17 cellular contexts compared by ENCODE assay signal in the genomic region with DNA sequence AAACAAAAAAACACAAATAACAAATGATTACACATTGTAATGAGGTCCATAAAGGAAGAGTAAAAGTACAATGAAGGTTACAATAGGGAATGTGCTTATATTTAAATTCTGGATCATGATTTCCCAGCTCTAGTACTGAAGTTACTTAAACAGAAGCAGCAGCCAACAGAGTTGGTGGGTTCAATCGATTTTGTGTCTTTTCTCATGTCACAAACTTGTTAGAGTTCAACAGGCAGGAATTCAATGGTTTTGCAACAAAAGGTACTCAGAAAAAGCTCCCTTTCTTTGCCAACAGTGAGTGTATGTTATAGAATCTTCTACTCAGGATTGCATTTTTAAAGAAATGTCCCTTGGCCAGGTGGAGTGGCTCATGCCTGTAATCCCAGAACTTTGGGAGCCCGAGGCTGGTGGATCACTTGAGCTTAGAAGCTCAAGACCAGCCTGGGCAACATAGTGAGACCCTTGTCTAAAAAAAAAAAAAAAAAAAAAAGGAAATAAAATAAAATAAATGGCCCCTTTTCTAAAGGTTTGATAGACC. TPM values are rescaled to one million over a fixed set of nuclear protein-coding genes. Genes with fewer than 3 reads are reported as not detected.
DNase-seq lines count a peak whose midpoint lies in the region; ATAC-seq and TF ChIP-seq lines count a peak whose summit lies in the region.
"Had no signal": no experiment of that assay in that cellular context is flagged by ENCODE, and none has a peak within 500 bp of the region (broad histone marks: within the 10 kb centered on the region; RNA-seq: fewer than 3 reads in every experiment).

No MANE protein-coding gene starts in this region.

- peaks cover 4% of the 10 kb centered on the region for H3K9me3 Mint-ChIP-seq in natural killer cell treated with Interleukin-12 subunit alpha and Interleukin-12 subunit beta and Interleukin-15 and Interleukin-18, amount 100 ng/mL, for 72 hours
- H3K9me3 Mint-ChIP-seq in natural killer cell, result no peaks in the 10 kb centered on the region
- H3K9me3 Mint-ChIP-seq in endodermal cell, result no peaks in the 10 kb centered on the region
- H3K9me3 Mint-ChIP-seq in type B pancreatic cell, result peaks cover under 1% of the 10 kb centered on the region
- H3K9me3 Mint-ChIP-seq: nephron had no signal

- intact Hi-C loops in natural killer cell (cut with micrococcal nuclease), result no loop called here

- DNase-seq in natural killer cell treated with Interleukin-12 subunit alpha and Interleukin-12 subunit beta and Interleukin-15 and Interleukin-18, amount 100 ng/mL, for 72 hours (ENCODE audit: low spot score), result no peak
- no peak for DNase-seq in natural killer cell
- DNase-seq in endodermal cell, result no peak
- DNase-seq in type B pancreatic cell (ENCODE audit: extremely low spot score, unreplicated experiment), result no peak
- no peak for DNase-seq in NCI-H2107 (lab: John Stamatoyannopoulos, UW)
- DNase-seq: activated CD4-positive, alpha-beta T cell treated with anti-CD3 and anti-CD28 coated beads, Interleukin-2, amount 50 U/mL, for 1 hour; activated CD8-positive, alpha-beta memory T cell treated with anti-CD3 and anti-CD28 coated beads, Interleukin-2, amount 50 U/mL, for 4 hours; HCEC 1CT; NCI-H1694; SK-N-SH had no signal

- peak overlapping the region; percentile 92 for H3K4me3 Mint-ChIP-seq in natural killer cell treated with Interleukin-12 subunit alpha and Interleukin-12 subunit beta and Interleukin-15 and Interleukin-18, amount 100 ng/mL, for 72 hours
- H3K4me3 Mint-ChIP-seq in natural killer cell (no peak overlapping the region), endodermal cell (no peak overlapping the region), type B pancreatic cell (no peak overlapping the region)
- H3K4me3 Mint-ChIP-seq: nephron had no signal

- peaks cover 73% of the 10 kb centered on the region for H3K4me1 ChIP-seq in KMS-11 (ENCODE audit: low read depth, poor library complexity, severe bottlenecking)
- peaks cover 3% of the 10 kb centered on the region for H3K4me1 ChIP-seq in endodermal cell (ENCODE audit: control insufficient read depth, insufficient read depth, low read length)

- no peaks in the 10 kb centered on the region for H3K9me3 ChIP-seq in endodermal cell (ENCODE audit: control insufficient read depth, low read length)
- H3K9me3 ChIP-seq: SK-N-SH had no signal

- H3K27me3 Mint-ChIP-seq in natural killer cell treated with Interleukin-12 subunit alpha and Interleukin-12 subunit beta and Interleukin-15 and Interleukin-18, amount 100 ng/mL, for 72 hours, result peaks cover 0 to 18% of the 10 kb centered on the region in 2 donors
- H3K27me3 Mint-ChIP-seq in natural killer cell (ENCODE audit: low read depth in 2 of 2), result peaks cover 7 to 35% of the 10 kb centered on the region in 2 donors
- H3K27me3 Mint-ChIP-seq in endodermal cell (ENCODE audit: insufficient read depth), result no peaks in the 10 kb centered on the region
- H3K27me3 Mint-ChIP-seq in type B pancreatic cell, result peaks cover 4% of the 10 kb centered on the region

- no peaks in the 10 kb centered on the region for H3K36me3 ChIP-seq in KMS-11 (ENCODE audit: insufficient read depth)
- H3K36me3 ChIP-seq in endodermal cell (ENCODE audit: control insufficient read depth, insufficient read depth, low read length), result peaks cover 52% of the 10 kb centered on the region

- peaks cover 14% of the 10 kb centered on the region for H3K36me3 Mint-ChIP-seq in natural killer cell treated with Interleukin-12 subunit alpha and Interleukin-12 subunit beta and Interleukin-15 and Interleukin-18, amount 100 ng/mL, for 72 hours
- H3K36me3 Mint-ChIP-seq in natural killer cell (no peaks in the 10 kb centered on the region), endodermal cell (ENCODE audit: low read depth) (peaks cover 68% of the 10 kb centered on the region), type B pancreatic cell (no peaks in the 10 kb centered on the region)

- H3K4me1 Mint-ChIP-seq in natural killer cell treated with Interleukin-12 subunit alpha and Interleukin-12 subunit beta and Interleukin-15 and Interleukin-18, amount 100 ng/mL, for 72 hours (ENCODE audit: low read depth in 2 of 2), result peaks cover 45 to 72% of the 10 kb centered on the region in 2 donors
- H3K4me1 Mint-ChIP-seq in natural killer cell, result no peaks in the 10 kb centered on the region
- H3K4me1 Mint-ChIP-seq in endodermal cell, result peaks cover 45% of the 10 kb centered on the region
- no peaks in the 10 kb centered on the region for H3K4me1 Mint-ChIP-seq in type B pancreatic cell (ENCODE audit: unreplicated experiment)
- H3K4me1 Mint-ChIP-seq: nephron had no signal

- no peak for ATAC-seq in natural killer cell treated with Interleukin-12 subunit alpha and Interleukin-12 subunit beta and Interleukin-15 and Interleukin-18, amount 100 ng/mL, for 72 hours
- ATAC-seq in natural killer cell (no peak), GM21723 (IDR thresholded peaks at IDR 0.05; ENCODE audit: unreplicated experiment) (no peak)

- no peaks in the 10 kb centered on the region for H3K79me2 ChIP-seq in KMS-11 (ENCODE audit: insufficient read depth, low read depth)

- no peak overlapping the region for H3K9ac ChIP-seq in KMS-11
- no peak overlapping the region for H3K9ac ChIP-seq in endodermal cell (ENCODE audit: extremely low read depth, low read length, poor library complexity, severe bottlenecking)
- H3K9ac ChIP-seq: SK-N-SH had no signal

- no peak overlapping the region for H2AFZ ChIP-seq in KMS-11 (ENCODE audit: low read depth)

- H3K27ac ChIP-seq in KMS-11 (no peak overlapping the region), endodermal cell (ENCODE audit: low read depth, low read length) (no peak overlapping the region)
- H3K27ac ChIP-seq: C4-2B, HL-60 had no signal

- TF ChIP-seq CTCF in natural killer cell (IDR thresholded peaks at IDR 0.05) (no peak), KMS-11 (conservative IDR thresholded peaks at IDR 0.05; ENCODE audit: low read depth, low read length) (no peak), endodermal cell (conservative IDR thresholded peaks at IDR 0.05) (no peak), type B pancreatic cell (conservative IDR thresholded peaks at IDR 0.05) (no peak)

- H3K27me3 ChIP-seq in KMS-11 (ENCODE audit: insufficient read depth, low read depth), result no peaks in the 10 kb centered on the region
- H3K27me3 ChIP-seq in endodermal cell (ENCODE audit: control insufficient read depth, insufficient read depth, low read length, poor library complexity, severe bottlenecking), result no peaks in the 10 kb centered on the region

- WGBS in endodermal cell (ENCODE audit: insufficient coverage in 1 of 2, insufficient read length in 1 of 2), 2 experiments, result 86 to 90% methylated on average over 1 to 2 of the region's 2 CpGs

- H3K4me2 ChIP-seq in KMS-11, result peak overlapping the region; percentile 17; the same call in 1 of the 2 replicates
- H3K4me2 ChIP-seq: SK-N-SH had no signal

- H3K4me3 ChIP-seq in KMS-11 (IDR thresholded peaks at IDR 0.05; ENCODE audit: insufficient read depth, low read depth, low read length), result no peak overlapping the region
- no peak overlapping the region for H3K4me3 ChIP-seq in endodermal cell (ENCODE audit: low read length)
- H3K4me3 ChIP-seq: skin epidermis had no signal

- peak overlapping the region; percentile 90 to 94 for H3K27ac Mint-ChIP-seq in natural killer cell treated with Interleukin-12 subunit alpha and Interleukin-12 subunit beta and Interleukin-15 and Interleukin-18, amount 100 ng/mL, for 72 hours
- H3K27ac Mint-ChIP-seq in natural killer cell (no peak overlapping the region), endodermal cell (peak overlapping the region; percentile 26), type B pancreatic cell (peak overlapping the region; percentile 74)
- H3K27ac Mint-ChIP-seq: nephron had no signal

- no peaks in the 10 kb centered on the region for H4K20me1 ChIP-seq in KMS-11 (ENCODE audit: insufficient read depth)

RNA-seq across cellular contexts. Expression of a gene that starts 29.6 kb away (rescaled TPM):
- total RNA-seq in natural killer cell treated with Interleukin-12 subunit alpha and Interleukin-12 subunit beta and Interleukin-15 and Interleukin-18, amount 100 ng/mL, for 72 hours, result 100 to 1,000 TPM; 151 to 253 TPM
- total RNA-seq in natural killer cell (1 to 10 TPM; 1.3 to 2.3 (median 1.7) TPM), endodermal cell (under 1 TPM; 0.64 to 0.88 TPM), type B pancreatic cell (ENCODE audit: low replicate concordance) (1.8 TPM in 1 of 2 replicates, not detected in the other)
- not detected for polyA plus RNA-seq in endodermal cell (2013, experiment 1 of 2)
- polyA plus RNA-seq in endodermal cell (2013, experiment 2 of 2), result not detected
- total RNA-seq: liver had no signal

Comparison
In these comparisons a context has a peak if more than half of its experiments do, and no peak if none do; other contexts are left out.
1. H3K27ac Mint-ChIP-seq: peak in natural killer cell treated with Interleukin-12 subunit alpha and Interleukin-12 subunit beta and Interleukin-15 and Interleukin-18, amount 100 ng/mL, for 72 hours (2 of 2), endodermal cell (single experiment) and type B pancreatic cell (single experiment); none in natural killer cell (0 of 2).
2. RNA of a gene that starts 29.6 kb away (total RNA-seq): 151 to 253 TPM in natural killer cell treated with Interleukin-12 subunit alpha and Interleukin-12 subunit beta and Interleukin-15 and Interleukin-18, amount 100 ng/mL, for 72 hours; 1.3 to 2.3 TPM in natural killer cell, 0.64 to 0.88 TPM in endodermal cell and 1.8 TPM in type B pancreatic cell; every median in the first group is over 10 times any median in the second.